Comparison of ENCODE assay signal across 24 cellular contexts in the genomic region with DNA sequence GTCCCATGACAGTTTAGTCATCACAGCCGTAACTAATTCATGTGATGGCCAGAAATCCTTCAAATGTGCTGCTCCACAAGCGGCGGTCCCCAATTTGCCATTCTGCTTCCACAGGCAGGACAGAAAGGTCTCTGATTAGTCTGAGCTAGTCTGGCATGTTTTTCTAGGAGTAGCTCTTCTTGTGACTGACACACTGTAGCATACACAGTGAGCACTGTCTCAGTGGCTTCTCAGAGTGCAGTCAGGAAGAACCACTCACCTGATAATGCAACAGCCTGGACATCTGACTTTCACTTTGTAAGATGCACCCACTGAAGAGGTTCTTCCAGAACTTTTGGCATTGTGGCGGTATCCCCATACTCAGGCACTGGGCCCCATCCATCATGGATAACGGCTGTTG.
"Had no signal": no experiment of that assay in that cellular context is flagged by ENCODE, and none has a peak within 500 bp of the region (broad histone marks: within the 10 kb centered on the region; RNA-seq: fewer than 3 reads in every experiment).

No MANE protein-coding gene starts in this region.

- H3K4me1 ChIP-seq: Peyer's patch, SJCRH30 had no signal

- H3K9me3 ChIP-seq: Peyer's patch, SJCRH30 had no signal

- H3K4me3 ChIP-seq: PC-9, Peyer's patch, SJCRH30 had no signal

- H3K27me3 ChIP-seq: Peyer's patch, SJCRH30 had no signal

- ATAC-seq: HepG2, Right ventricle myocardium inferior, SK-N-SH treated with all-trans-retinoic acid at 6 μM for 48 hours had no signal

- H2AFZ ChIP-seq: PC-9 had no signal

- H3K27ac ChIP-seq: PC-9, Peyer's patch, SJCRH30 had no signal

- DNase-seq: IMR-90, Karpas-422, KG1, MM.1S, NCI-H1092 treated with DMSO at 0.1 percent for 48 hours, NCI-H1436, NCI-H187, NCI-H2029, NCI-H2081 treated with DMSO at 0.1 percent for 48 hours, NCI-H2171, NCI-H226, NCI-H446, NCI-H510A, NCI-H524 treated with DMSO at 0.1 percent for 48 hours, NCI-H69, NCI-H774, OCI-M1, PC-9, Peyer's patch, SHP77 treated with DMSO at 0.1 percent for 48 hours, SJCRH30 had no signal

- FAIRE-seq: HepG2 had no signal

- H3K36me3 ChIP-seq: Peyer's patch, SJCRH30 had no signal

- H3K4me2 ChIP-seq: PC-9 had no signal
